ENCODE assay signal across 8 cellular contexts in the genomic region with DNA sequence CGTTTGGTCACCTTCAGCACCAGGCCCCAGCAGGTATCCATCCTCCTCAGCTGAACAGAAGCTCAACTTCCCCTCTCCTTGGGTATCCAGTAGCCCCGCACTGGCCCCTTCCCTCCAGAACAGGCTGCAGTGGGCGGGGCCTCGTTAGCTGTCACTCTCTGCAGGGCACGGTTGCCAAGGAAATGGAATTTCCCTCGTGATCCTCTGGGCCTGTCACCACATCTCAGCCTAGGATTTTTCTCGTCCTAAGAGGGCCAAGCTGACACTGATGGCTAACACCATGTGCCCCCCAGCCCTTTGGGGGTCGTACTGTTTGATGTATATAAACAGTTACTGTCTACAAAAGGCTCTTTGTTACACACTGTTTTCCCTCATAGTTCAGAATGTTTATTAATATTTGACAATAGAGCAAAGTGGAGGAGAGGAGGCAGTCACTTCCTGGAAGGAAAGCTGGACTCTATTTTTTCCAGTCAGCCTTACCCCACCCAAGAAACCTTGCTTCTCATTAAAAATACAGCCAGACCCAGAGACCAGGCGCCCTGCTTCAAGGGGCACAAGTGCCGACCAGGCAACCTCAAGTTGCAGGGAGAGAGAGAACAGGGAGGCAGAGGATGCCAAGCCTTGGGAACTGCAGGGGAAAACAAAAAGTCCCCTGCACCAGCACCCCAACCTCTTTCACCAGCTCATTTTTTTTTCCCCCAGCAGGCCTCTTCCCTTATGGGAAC. TPM values are rescaled to one million over a fixed set of nuclear protein-coding genes. Genes with fewer than 3 reads are reported as not detected.
DNase-seq lines count a peak whose midpoint lies in the region; ATAC-seq and TF ChIP-seq lines count a peak whose summit lies in the region.

No MANE protein-coding gene starts in this region.

- H3K36me3 ChIP-seq in Peyer's patch, result no peaks in the 10 kb centered on the region

- BruUV-seq in Calu3 (replicated peaks; lab: Mats Ljungman, UMichigan), result no TSS peak

- ATAC-seq in GM21619 (IDR thresholded peaks at IDR 0.05; ENCODE audit: unreplicated experiment), result peak; percentile 51
- ATAC-seq in Right ventricle myocardium superior (ENCODE audit: poor library complexity), result peak; percentile 94
- no peak for ATAC-seq in GM19324 (IDR thresholded peaks at IDR 0.05; ENCODE audit: low FRiP score, unreplicated experiment)
- ATAC-seq in GM19397 (IDR thresholded peaks at IDR 0.05; ENCODE audit: unreplicated experiment), result no peak

- TF ChIP-seq CTCF in Calu3 (IDR thresholded peaks at IDR 0.05; ENCODE audit: unreplicated experiment), result no peak
- no peak for TF ChIP-seq CTCF in Peyer's patch (IDR thresholded peaks at IDR 0.05)

- peak; percentile 72 for DNase-seq in Calu3
- DNase-seq in Peyer's patch, result peak in 2 of 3 donors; percentile 20 to 53
- DNase-seq in Right ventricle myocardium superior, result peak; percentile 80
- peak; percentile 97 for DNase-seq in pons (ENCODE audit: low spot score)
- DNase-seq in T1000 (lab: John Stamatoyannopoulos, UW), result no peak

- no peaks in the 10 kb centered on the region for H3K27me3 Mint-ChIP-seq in Calu3 (ENCODE audit: unreplicated experiment)

- no peak overlapping the region for H3K27ac ChIP-seq in Peyer's patch

- no peak overlapping the region for H3K4me3 Mint-ChIP-seq in Calu3 (ENCODE audit: low read depth, unreplicated experiment)

- H3K27ac Mint-ChIP-seq in Calu3 (ENCODE audit: unreplicated experiment), result no peak overlapping the region

- CTCF ChIA-PET in Calu3 (lab: Charles Lee), result interaction anchor here (1.0 to 1.3 kb wide), 2 partner anchors 18 to 22 kb away, joined by 3 to 4 read pairs; no protein-coding TSS in a partner anchor

- H3K4me1 Mint-ChIP-seq in Calu3 (ENCODE audit: low read depth, unreplicated experiment), result peaks cover 9% of the 10 kb centered on the region

- no peaks in the 10 kb centered on the region for H3K9me3 ChIP-seq in Peyer's patch

- H3K4me3 ChIP-seq in Peyer's patch, result no peak overlapping the region

- peaks cover 0 to 9% (median 0%) of the 10 kb centered on the region in 4 donors for H3K4me1 ChIP-seq in Peyer's patch

- H3K9me3 Mint-ChIP-seq in Calu3 (ENCODE audit: low read depth, unreplicated experiment), result no peaks in the 10 kb centered on the region

- TF ChIP-seq POLR2A in Peyer's patch (IDR thresholded peaks at IDR 0.05), result no peak

- no peaks in the 10 kb centered on the region for H3K36me3 Mint-ChIP-seq in Calu3 (ENCODE audit: insufficient read depth, unreplicated experiment)

- no peaks in the 10 kb centered on the region for H3K27me3 ChIP-seq in Peyer's patch

- intact Hi-C loops in Calu3 (cut with micrococcal nuclease; ENCODE audit: unreplicated experiment) (loop anchor here (10.0 kb wide), 1 partner anchor 113 kb away; the partner anchor contains the start of gene EI24), Right ventricle myocardium superior (cut with DNase I) (no loop called here)

RNA-seq across cellular contexts. Expression of gene FEZ1, which starts 44.5 kb away (rescaled TPM):
- 3.5 and 6.6 TPM in 2 replicates for total RNA-seq in Calu3 (2022)
- total RNA-seq in Peyer's patch, result 10 to 100 TPM in 1 of 4 donors, 1 to 10 TPM in 3; 5.1 to 10.7 (median 6.5) TPM
- 41.9 TPM for total RNA-seq in Right ventricle myocardium superior

Comparison
In these comparisons a context has a peak if more than half of its experiments do, and no peak if none do; other contexts are left out.
1. ATAC-seq: peak in GM21619 (single experiment) and Right ventricle myocardium superior (single experiment); none in GM19324 (single experiment) and GM19397 (single experiment).